19 cellular contexts compared by ENCODE assay signal in genomic region chr7:120738816-120739215, GRCh38.
"Had no signal": no experiment of that assay in that cellular context is flagged by ENCODE, and none has a peak within 500 bp of the region (broad histone marks: within the 10 kb centered on the region; RNA-seq: fewer than 3 reads in every experiment).

No MANE protein-coding gene starts in this region.

- H3K4me1 Mint-ChIP-seq: activated CD4-positive, alpha-beta T cell treated with anti-CD3 and anti-CD28 coated beads for 36 hours; activated naive CD8-positive, alpha-beta T cell treated with anti-CD3 and anti-CD28 coated beads, Interleukin-2, amount 50 U/mL, for 24 hours; naive B cell; stimulated activated effector memory CD8-positive, alpha-beta T cell treated with anti-CD3 and anti-CD28 coated beads, Interleukin-12 subunit alpha, Interleukin-12 subunit beta, amount 100 ng/mL, for 72 hours had no signal

- H3K4me1 ChIP-seq: foreskin keratinocyte, right atrium auricular region, thyroid gland, uterus had no signal

- H3K9me3 ChIP-seq: neutrophil, right atrium auricular region, thyroid gland, uterus had no signal

- H3K36me3 Mint-ChIP-seq: naive B cell; stimulated activated effector memory CD8-positive, alpha-beta T cell treated with anti-CD3 and anti-CD28 coated beads, Interleukin-12 subunit alpha, Interleukin-12 subunit beta, amount 100 ng/mL, for 72 hours had no signal

- H3K27ac Mint-ChIP-seq: activated CD4-positive, alpha-beta T cell treated with anti-CD3 and anti-CD28 coated beads for 36 hours; activated CD8-positive, alpha-beta T cell treated with anti-CD3 and anti-CD28 coated beads, Interleukin-2, amount 10 ng/mL, durations not matched to agents 7 days and 5 days; activated naive CD8-positive, alpha-beta T cell treated with anti-CD3 and anti-CD28 coated beads, Interleukin-2, amount 50 U/mL, for 24 hours; activated T-helper 1 cell treated with anti-CD3 and anti-CD28 coated beads, Interleukin-12 subunit alpha, Interleukin-12 subunit beta, Interleukin-2, Interleukin-4 antibody, amounts not matched to agents 30 ng/mL and 10 ng/mL and 1 ng/mL, durations not matched to agents 14 hours and 24 hours and 36 hours; naive B cell; stimulated activated effector memory CD8-positive, alpha-beta T cell treated with anti-CD3 and anti-CD28 coated beads, Interleukin-12 subunit alpha, Interleukin-12 subunit beta, amount 100 ng/mL, for 72 hours had no signal

- H3K4me3 ChIP-seq: cardiac muscle cell, lung, right atrium auricular region, smooth muscle cell, thyroid gland, uterus had no signal

- ATAC-seq: activated CD4-positive, alpha-beta T cell treated with anti-CD3 and anti-CD28 coated beads for 36 hours; activated CD8-positive, alpha-beta T cell treated with anti-CD3 and anti-CD28 coated beads, Interleukin-2, amount 10 ng/mL, durations not matched to agents 7 days and 5 days; activated naive CD8-positive, alpha-beta T cell treated with anti-CD3 and anti-CD28 coated beads, Interleukin-2, amount 50 U/mL, for 24 hours; foreskin keratinocyte; left colon; stimulated activated effector memory CD8-positive, alpha-beta T cell treated with anti-CD3 and anti-CD28 coated beads, Interleukin-12 subunit alpha, Interleukin-12 subunit beta, amount 100 ng/mL, for 72 hours had no signal

- H3K36me3 ChIP-seq: cardiac muscle cell, neutrophil, right atrium auricular region, thyroid gland, uterus had no signal

- H3K4me2 ChIP-seq: smooth muscle cell had no signal

- H3K9me3 Mint-ChIP-seq: activated naive CD8-positive, alpha-beta T cell treated with anti-CD3 and anti-CD28 coated beads, Interleukin-2, amount 50 U/mL, for 24 hours; activated T-helper 1 cell treated with anti-CD3 and anti-CD28 coated beads, Interleukin-12 subunit alpha, Interleukin-12 subunit beta, Interleukin-2, Interleukin-4 antibody, amounts not matched to agents 30 ng/mL and 10 ng/mL and 1 ng/mL, durations not matched to agents 14 hours and 24 hours and 36 hours; naive B cell had no signal

- FAIRE-seq: colon, endothelial cell of umbilical vein had no signal

- H3K27ac ChIP-seq: cardiac muscle cell, foreskin keratinocyte, neutrophil, right atrium auricular region, thyroid gland, uterus had no signal

- DNase-seq: activated CD4-positive, alpha-beta T cell treated with anti-CD3 and anti-CD28 coated beads for 36 hours; activated CD8-positive, alpha-beta memory T cell treated with anti-CD3 and anti-CD28 coated beads, Interleukin-2, amount 50 U/mL, for 48 hours; activated CD8-positive, alpha-beta T cell treated with anti-CD3 and anti-CD28 coated beads, Interleukin-2, amount 10 ng/mL, durations not matched to agents 7 days and 5 days; activated naive CD4-positive, alpha-beta T cell; activated naive CD8-positive, alpha-beta T cell treated with anti-CD3 and anti-CD28 coated beads, Interleukin-2, amount 50 U/mL, for 24 hours; foreskin keratinocyte; left colon; naive B cell; thyroid gland; uterus had no signal

- H3K4me3 Mint-ChIP-seq: activated CD4-positive, alpha-beta T cell treated with anti-CD3 and anti-CD28 coated beads for 36 hours; activated CD8-positive, alpha-beta T cell treated with anti-CD3 and anti-CD28 coated beads, Interleukin-2, amount 10 ng/mL, durations not matched to agents 7 days and 5 days; activated naive CD8-positive, alpha-beta T cell treated with anti-CD3 and anti-CD28 coated beads, Interleukin-2, amount 50 U/mL, for 24 hours; activated T-helper 1 cell treated with anti-CD3 and anti-CD28 coated beads, Interleukin-12 subunit alpha, Interleukin-12 subunit beta, Interleukin-2, Interleukin-4 antibody, amounts not matched to agents 30 ng/mL and 10 ng/mL and 1 ng/mL, durations not matched to agents 14 hours and 24 hours and 36 hours; naive B cell; stimulated activated effector memory CD8-positive, alpha-beta T cell treated with anti-CD3 and anti-CD28 coated beads, Interleukin-12 subunit alpha, Interleukin-12 subunit beta, amount 100 ng/mL, for 72 hours had no signal

- H3K27me3 ChIP-seq: cardiac muscle cell, foreskin keratinocyte, right atrium auricular region, thyroid gland, uterus had no signal
